In the genomic region with DNA sequence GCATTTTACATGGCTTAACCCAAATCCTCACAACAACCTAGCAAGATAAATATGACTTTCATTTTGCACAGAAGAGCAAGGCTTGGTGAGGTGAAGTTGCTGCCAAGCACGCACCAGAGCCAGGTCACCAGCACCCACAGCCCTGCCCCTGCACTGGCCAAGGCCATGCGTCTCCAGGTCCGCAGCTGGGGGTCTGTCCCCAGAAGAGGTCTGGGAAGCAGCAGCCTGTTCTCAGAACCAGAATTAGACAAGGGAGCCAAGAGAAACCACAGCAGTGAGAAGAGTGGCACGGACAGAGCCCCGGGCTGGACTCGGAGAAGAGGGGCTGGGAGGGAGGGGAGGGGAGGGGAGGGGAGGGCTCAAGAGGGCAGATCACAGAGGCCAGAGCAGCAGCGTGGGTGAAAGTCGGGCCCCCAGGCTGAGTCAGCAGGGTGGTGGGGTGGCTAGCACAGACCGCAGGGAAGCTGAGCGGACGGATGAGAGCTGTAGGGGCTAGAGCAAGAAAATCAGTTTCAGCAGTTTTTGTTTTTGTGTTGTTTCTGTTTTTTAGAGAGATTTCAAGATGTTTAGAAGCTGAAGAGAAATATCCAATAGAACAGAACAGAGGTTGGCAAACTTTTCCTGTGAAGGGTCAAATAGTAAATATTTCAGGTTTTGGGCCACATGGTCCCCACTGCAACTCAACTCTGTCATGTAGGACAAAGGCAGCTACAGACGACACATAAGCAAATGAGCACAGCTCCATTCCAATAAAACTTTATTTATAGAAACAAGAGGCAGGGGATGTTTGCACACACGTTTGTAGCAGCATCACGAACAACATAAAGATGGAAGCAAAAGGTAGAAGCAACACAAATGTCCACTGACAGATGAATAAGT, we compare ENCODE assay signal across 17 cellular contexts. TPM values are rescaled to one million over a fixed set of nuclear protein-coding genes. Genes with fewer than 3 reads are reported as not detected.
DNase-seq lines count a peak whose midpoint lies in the region; ATAC-seq and TF ChIP-seq lines count a peak whose summit lies in the region.
"Had no signal": no experiment of that assay in that cellular context is flagged by ENCODE, and none has a peak within 500 bp of the region (broad histone marks: within the 10 kb centered on the region; RNA-seq: fewer than 3 reads in every experiment).

No MANE protein-coding gene starts in this region.

- 90 to 100% methylated on average over 3 to 14 of the region's 14 CpGs for WGBS in endodermal cell (ENCODE audit: insufficient coverage in 1 of 2, insufficient read length in 1 of 2), 2 experiments

- H3K4me3 ChIP-seq in endodermal cell (ENCODE audit: low read length) (no peak overlapping the region), dorsolateral prefrontal cortex (no peak overlapping the region)
- H3K4me3 ChIP-seq: GM23338, pancreas, tibial nerve had no signal

- no peaks in the 10 kb centered on the region for H3K27me3 Mint-ChIP-seq in activated CD8-positive, alpha-beta T cell treated with anti-CD3 and anti-CD28 coated beads, Interleukin-2, amount 10 ng/mL, durations not matched to agents 7 days and 5 days (ENCODE audit: low read depth)
- H3K27me3 Mint-ChIP-seq in endodermal cell (ENCODE audit: insufficient read depth), result no peaks in the 10 kb centered on the region

- POLR2A ChIA-PET in activated CD8-positive, alpha-beta T cell treated with anti-CD3 and anti-CD28 coated beads, Interleukin-2, amount 10 ng/mL, durations not matched to agents 7 days and 5 days (lab: Charles Lee), result interaction anchor here (1.7 to 5.1 kb wide), 5 partner anchors 7 to 40 kb away, joined by 5 to 37 read pairs (median 11); a partner anchor contains a TSS

- intact Hi-C loops in dorsolateral prefrontal cortex (cut with DNase I), result loop anchor here in 1 of 2 donors (5.0 kb wide), 1 partner anchor 33 kb away; no protein-coding TSS in a partner anchor

- peaks cover 52% of the 10 kb centered on the region for H3K4me1 Mint-ChIP-seq in activated CD8-positive, alpha-beta T cell treated with anti-CD3 and anti-CD28 coated beads, Interleukin-2, amount 10 ng/mL, durations not matched to agents 7 days and 5 days (ENCODE audit: low read depth)
- no peaks in the 10 kb centered on the region for H3K4me1 Mint-ChIP-seq in endodermal cell
- H3K4me1 Mint-ChIP-seq: GM23338 had no signal

- no peak for TF ChIP-seq CTCF in endodermal cell (conservative IDR thresholded peaks at IDR 0.05)
- TF ChIP-seq CTCF in dorsolateral prefrontal cortex (IDR thresholded peaks at IDR 0.05 in 54 of 56, conservative IDR thresholded peaks at IDR 0.05 in 2 of 56; ENCODE audit: low read depth in 1 of 56, partially characterized antibody in 56 of 56), result no peak

- DNase-seq in activated T-cell treated with anti-CD3 and anti-CD28 coated beads for 48 hours (ENCODE audit: low read depth), result peak; percentile 38
- DNase-seq in activated T-cell treated with anti-CD3 and anti-CD28 coated beads for 4 hours, result no peak
- no peak for DNase-seq in activated CD8-positive, alpha-beta T cell treated with anti-CD3 and anti-CD28 coated beads, Interleukin-2, amount 10 ng/mL, durations not matched to agents 7 days and 5 days
- DNase-seq in endodermal cell, result peak; percentile 11
- DNase-seq in stimulated activated CD8-positive, alpha-beta memory T cell treated with anti-CD3 and anti-CD28 coated beads, Interleukin-4, amount 100 ng/mL, for 48 hours, result peak; percentile 72
- no peak for DNase-seq in dorsolateral prefrontal cortex
- DNase-seq: activated CD4-positive, alpha-beta T cell treated with anti-CD3 and anti-CD28 coated beads for 48 hours; aorta; cortex of kidney; NCI-H1436 treated with DMSO at 0.1 percent for 48 hours; stimulated activated CD4-positive, alpha-beta T cell treated with anti-CD3 and anti-CD28 coated beads, Interleukin-12 subunit alpha, Interleukin-12 subunit beta, amount 100 ng/mL, for 4 hours had no signal

- H3K27ac Mint-ChIP-seq in activated CD8-positive, alpha-beta T cell treated with anti-CD3 and anti-CD28 coated beads, Interleukin-2, amount 10 ng/mL, durations not matched to agents 7 days and 5 days, result peak overlapping the region; percentile 97
- no peak overlapping the region for H3K27ac Mint-ChIP-seq in endodermal cell
- H3K27ac Mint-ChIP-seq: GM23338 had no signal

- no peak overlapping the region for H3K9ac ChIP-seq in endodermal cell (ENCODE audit: extremely low read depth, low read length, poor library complexity, severe bottlenecking)
- H3K9ac ChIP-seq: KMS-11 had no signal

- H3K27me3 ChIP-seq in endodermal cell (ENCODE audit: control insufficient read depth, insufficient read depth, low read length, poor library complexity, severe bottlenecking) (no peaks in the 10 kb centered on the region), dorsolateral prefrontal cortex (no peaks in the 10 kb centered on the region)
- H3K27me3 ChIP-seq: pancreas, tibial nerve had no signal

- no peaks in the 10 kb centered on the region for H3K4me1 ChIP-seq in endodermal cell (ENCODE audit: control insufficient read depth, insufficient read depth, low read length)
- H3K4me1 ChIP-seq: pancreas, tibial nerve had no signal

- ATAC-seq in activated CD8-positive, alpha-beta T cell treated with anti-CD3 and anti-CD28 coated beads, Interleukin-2, amount 10 ng/mL, durations not matched to agents 7 days and 5 days, result peak; percentile 38
- no peak for ATAC-seq in GM18520 (IDR thresholded peaks at IDR 0.05; ENCODE audit: unreplicated experiment)
- ATAC-seq in HG02870 (IDR thresholded peaks at IDR 0.05; ENCODE audit: unreplicated experiment), result no peak
- ATAC-seq: GM23338, pancreas had no signal

- no peaks in the 10 kb centered on the region for H3K9me3 Mint-ChIP-seq in activated CD8-positive, alpha-beta T cell treated with anti-CD3 and anti-CD28 coated beads, Interleukin-2, amount 10 ng/mL, durations not matched to agents 7 days and 5 days (ENCODE audit: insufficient read depth)
- H3K9me3 Mint-ChIP-seq in endodermal cell, result no peaks in the 10 kb centered on the region
- H3K9me3 Mint-ChIP-seq: GM23338 had no signal

- H3K27ac ChIP-seq in endodermal cell (ENCODE audit: low read depth, low read length) (no peak overlapping the region), dorsolateral prefrontal cortex (no peak overlapping the region)
- H3K27ac ChIP-seq: KMS-11, pancreas had no signal

- peak overlapping the region; percentile 59 for H3K4me3 Mint-ChIP-seq in activated CD8-positive, alpha-beta T cell treated with anti-CD3 and anti-CD28 coated beads, Interleukin-2, amount 10 ng/mL, durations not matched to agents 7 days and 5 days
- no peak overlapping the region for H3K4me3 Mint-ChIP-seq in endodermal cell
- H3K4me3 Mint-ChIP-seq: GM23338 had no signal

- H3K36me3 ChIP-seq in endodermal cell (ENCODE audit: control insufficient read depth, insufficient read depth, low read length), result peaks cover 11% of the 10 kb centered on the region
- H3K36me3 ChIP-seq: pancreas had no signal

- CTCF ChIA-PET in activated CD8-positive, alpha-beta T cell treated with anti-CD3 and anti-CD28 coated beads, Interleukin-2, amount 10 ng/mL, durations not matched to agents 7 days and 5 days (lab: Charles Lee), result interaction anchor here (1.0 to 1.2 kb wide), 2 partner anchors 32 to 40 kb away, joined by 3 read pairs; a partner anchor contains a TSS

- no peaks in the 10 kb centered on the region for H3K9me3 ChIP-seq in endodermal cell (ENCODE audit: control insufficient read depth, low read length)
- H3K9me3 ChIP-seq: pancreas, tibial nerve had no signal

- peaks cover 35% of the 10 kb centered on the region for H3K36me3 Mint-ChIP-seq in activated CD8-positive, alpha-beta T cell treated with anti-CD3 and anti-CD28 coated beads, Interleukin-2, amount 10 ng/mL, durations not matched to agents 7 days and 5 days (ENCODE audit: low read depth)
- H3K36me3 Mint-ChIP-seq in endodermal cell (ENCODE audit: low read depth), result peaks cover 24% of the 10 kb centered on the region

RNA-seq across cellular contexts. Expression of a gene that starts 7.4 kb away (rescaled TPM):
- total RNA-seq in activated CD8-positive, alpha-beta T cell treated with anti-CD3 and anti-CD28 coated beads, Interleukin-2, amount 10 ng/mL, durations not matched to agents 7 days and 5 days, result 10 to 100 TPM; 24.1 to 26.3 TPM
- total RNA-seq in endodermal cell (10 to 100 TPM; 33.2 to 42.5 TPM), dorsolateral prefrontal cortex (10 to 100 TPM; 34.2 to 84.6 (median 58.4) TPM)
- polyA plus RNA-seq in endodermal cell (2013, experiment 1 of 2), result 37.9 TPM
- 36.3 TPM for polyA plus RNA-seq in endodermal cell (2013, experiment 2 of 2)

RNA-seq across cellular contexts. Expression of a gene that starts 39.8 kb away (rescaled TPM):
- total RNA-seq in activated CD8-positive, alpha-beta T cell treated with anti-CD3 and anti-CD28 coated beads, Interleukin-2, amount 10 ng/mL, durations not matched to agents 7 days and 5 days, result 10 to 100 TPM; 46.7 to 52.4 TPM
- total RNA-seq in endodermal cell (10 to 100 TPM; 76.5 to 94.5 TPM), dorsolateral prefrontal cortex (10 to 100 TPM; 11.9 to 65.1 (median 31.2) TPM)
- 24.8 TPM for polyA plus RNA-seq in endodermal cell (2013, experiment 1 of 2)
- 21.1 TPM for polyA plus RNA-seq in endodermal cell (2013, experiment 2 of 2)

RNA-seq across cellular contexts. Expression of a gene that starts 40.8 kb away (rescaled TPM):
- 10 to 100 TPM; 90.8 to 97.2 TPM for total RNA-seq in activated CD8-positive, alpha-beta T cell treated with anti-CD3 and anti-CD28 coated beads, Interleukin-2, amount 10 ng/mL, durations not matched to agents 7 days and 5 days
- total RNA-seq in endodermal cell, result 10 to 100 TPM; 48.5 to 52.7 TPM
- polyA plus RNA-seq in endodermal cell (2013, experiment 1 of 2), result 54.8 TPM
- 59.1 TPM for polyA plus RNA-seq in endodermal cell (2013, experiment 2 of 2)
- total RNA-seq in dorsolateral prefrontal cortex, result 100 to 1,000 TPM in 59 of 120 experiments, 10 to 100 TPM in 61; 55.3 to 138 (median 99.6) TPM

Comparison
In these comparisons a context has a peak if more than half of its experiments do, and no peak if none do; other contexts are left out.
1. DNase-seq: peak in activated T-cell treated with anti-CD3 and anti-CD28 coated beads for 48 hours (single experiment), endodermal cell (single experiment) and stimulated activated CD8-positive, alpha-beta memory T cell treated with anti-CD3 and anti-CD28 coated beads, Interleukin-4, amount 100 ng/mL, for 48 hours (single experiment); none in activated T-cell treated with anti-CD3 and anti-CD28 coated beads for 4 hours (single experiment), activated CD8-positive, alpha-beta T cell treated with anti-CD3 and anti-CD28 coated beads, Interleukin-2, amount 10 ng/mL, durations not matched to agents 7 days and 5 days (single experiment) and dorsolateral prefrontal cortex (0 of 10).